ENCODE assay signal across 21 cellular contexts in the genomic region with DNA sequence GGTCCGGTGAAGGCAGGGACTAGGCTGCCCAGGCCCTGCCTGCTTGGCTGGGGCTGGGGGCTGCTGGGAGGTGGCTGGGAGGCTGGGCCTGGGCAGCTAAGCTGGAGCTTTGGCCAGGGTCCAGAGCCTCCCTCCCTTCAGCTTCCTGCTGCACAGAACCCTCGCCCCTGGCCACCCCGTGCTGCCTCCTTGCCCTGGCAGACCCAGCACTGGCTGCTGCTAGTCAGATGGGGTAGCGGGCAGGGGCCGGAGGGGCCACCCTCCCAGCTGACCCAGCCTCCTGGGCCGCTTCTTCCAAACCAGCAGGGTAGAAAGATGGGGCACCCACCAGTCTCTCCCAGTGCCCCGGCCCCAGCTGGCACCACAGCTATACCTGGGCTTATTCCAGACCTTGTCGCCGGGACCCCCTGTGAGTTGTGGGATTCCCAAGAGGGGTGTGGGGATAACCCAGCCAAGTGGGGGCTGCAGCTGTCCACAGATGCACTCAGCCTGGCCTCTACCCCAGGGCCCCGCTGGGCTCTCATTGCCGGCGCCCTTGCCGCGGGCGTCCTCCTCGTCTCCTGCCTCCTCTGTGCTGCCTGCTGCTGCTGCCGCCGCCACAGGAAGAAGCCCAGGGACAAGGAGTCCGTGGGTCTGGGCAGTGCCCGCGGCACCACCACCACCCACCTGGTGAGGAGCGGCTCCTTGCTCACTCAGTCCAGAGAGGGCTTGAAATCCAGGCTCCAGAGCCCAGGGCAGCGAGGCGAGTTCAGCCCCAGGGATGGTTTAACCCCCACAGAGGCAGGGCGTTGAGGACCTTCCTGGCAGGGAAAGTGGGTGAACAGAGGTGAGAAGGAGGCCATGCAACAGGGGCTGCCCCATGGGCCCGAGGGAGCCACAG. TPM values are rescaled to one million over a fixed set of nuclear protein-coding genes. Genes with fewer than 3 reads are reported as not detected.
DNase-seq lines count a peak whose midpoint lies in the region; ATAC-seq and TF ChIP-seq lines count a peak whose summit lies in the region.
"Had no signal": no experiment of that assay in that cellular context is flagged by ENCODE, and none has a peak within 500 bp of the region (broad histone marks: within the 10 kb centered on the region; RNA-seq: fewer than 3 reads in every experiment).

SYT8 (plus strand) TSS at position 200 of the 880 bp plus-strand sequence; CDS start at position 316, 116 bp downstream.

- H3K4me1 Mint-ChIP-seq in brain = peaks cover 32% of the 10 kb centered on the region
- H3K4me1 Mint-ChIP-seq: endodermal cell had no signal

- 52 to 59% methylated on average over 18 to 22 of the region's 26 CpGs for WGBS in lower leg skin, 2 donors
- 78 to 85% (median 80%) methylated on average over 22 to 26 of the region's 26 CpGs for WGBS in stomach, 5 donors

- no peaks in the 10 kb centered on the region for H3K36me3 ChIP-seq in stomach
- H3K36me3 ChIP-seq: brain microvascular endothelial cell had no signal

- H3K4me1 ChIP-seq in stomach = peaks cover 32 to 73% (median 56%) of the 10 kb centered on the region in 4 donors

- no peak for ATAC-seq in HG02870 (IDR thresholded peaks at IDR 0.05; ENCODE audit: unreplicated experiment)
- ATAC-seq: activated CD8-positive, alpha-beta T cell treated with anti-CD3 and anti-CD28 coated beads, Interleukin-2, amount 10 ng/mL, durations not matched to agents 7 days and 5 days; natural killer cell; stimulated activated memory B cell treated with anti-CD40 and anti-IgM and Interleukin-4, amounts not matched to agents 10 μg/mL and 1 μg/mL and 100 μg/mL, for 72 hours had no signal

- intact Hi-C loops in lower leg skin (cut with DNase I; ENCODE audit: low total_unique reads) = loop anchor here (5.0 kb wide), 1 partner anchor 143 kb away; no protein-coding TSS in a partner anchor
- intact Hi-C loops in stomach (cut with DNase I; ENCODE audit: low total_unique reads) = loop anchor here (5.0 kb wide), 1 partner anchor 317 kb away; no protein-coding TSS in a partner anchor
- intact Hi-C loops in dorsolateral prefrontal cortex (cut with DNase I) = loop anchor here (5.0 kb wide), 3 partner anchors 88 to 317 kb away; no protein-coding TSS in a partner anchor

- no peaks in the 10 kb centered on the region for H3K9me3 Mint-ChIP-seq in brain
- H3K9me3 Mint-ChIP-seq: CD8-positive, alpha-beta memory T cell; endodermal cell; natural killer cell; stimulated activated memory B cell treated with anti-CD40 and anti-IgM and Interleukin-4, amounts not matched to agents 10 μg/mL and 1 μg/mL and 100 μg/mL, for 72 hours had no signal

- H3K27me3 Mint-ChIP-seq in brain = peaks cover 6% of the 10 kb centered on the region

- no peak for TF ChIP-seq CTCF in brain (conservative IDR thresholded peaks at IDR 0.05)
- TF ChIP-seq CTCF in lower leg skin (IDR thresholded peaks at IDR 0.05) = no peak
- no peak for TF ChIP-seq CTCF in stomach (IDR thresholded peaks at IDR 0.05)
- no peak for TF ChIP-seq CTCF in dorsolateral prefrontal cortex (IDR thresholded peaks at IDR 0.05 in 54 of 56, conservative IDR thresholded peaks at IDR 0.05 in 2 of 56; ENCODE audit: low read depth in 1 of 56, partially characterized antibody in 56 of 56)

- H3K27me3 ChIP-seq in stomach (peaks cover 0 to 28% (median 0%) of the 10 kb centered on the region in 3 donors), dorsolateral prefrontal cortex (no peaks in the 10 kb centered on the region)
- H3K27me3 ChIP-seq: brain microvascular endothelial cell had no signal

- no peak within 1 kb of the TSS for H3K4me3 Mint-ChIP-seq in brain
- H3K4me3 Mint-ChIP-seq: activated CD8-positive, alpha-beta T cell treated with anti-CD3 and anti-CD28 coated beads, Interleukin-2, amount 10 ng/mL, durations not matched to agents 7 days and 5 days; CD8-positive, alpha-beta memory T cell; endodermal cell; natural killer cell; stimulated activated memory B cell treated with anti-CD40 and anti-IgM and Interleukin-4, amounts not matched to agents 10 μg/mL and 1 μg/mL and 100 μg/mL, for 72 hours had no signal

- H3K4me3 ChIP-seq in lower leg skin (ENCODE audit: low read depth, poor library complexity, severe bottlenecking) (no peak within 1 kb of the TSS), stomach (no peak within 1 kb of the TSS), dorsolateral prefrontal cortex (no peak within 1 kb of the TSS)

- no peaks in the 10 kb centered on the region for H3K36me3 Mint-ChIP-seq in brain
- H3K36me3 Mint-ChIP-seq: CD8-positive, alpha-beta memory T cell; natural killer cell; stimulated activated memory B cell treated with anti-CD40 and anti-IgM and Interleukin-4, amounts not matched to agents 10 μg/mL and 1 μg/mL and 100 μg/mL, for 72 hours had no signal

- no peak for TF ChIP-seq EP300 in stomach (IDR thresholded peaks at IDR 0.05)

- DNase-seq in NCI-H2196 (lab: John Stamatoyannopoulos, UW; ENCODE audit: unreplicated experiment) (peak; percentile 33), NCI-H2196 treated with DMSO at 0.1 percent for 48 hours (lab: John Stamatoyannopoulos, UW; ENCODE audit: unreplicated experiment) (no peak), lower leg skin (ENCODE audit: low spot score in 2 of 2) (no peak), stomach (peak; percentile 48), caudate nucleus (lab: John Stamatoyannopoulos, UW) (no peak), dorsolateral prefrontal cortex (no peak)
- DNase-seq: activated CD8-positive, alpha-beta T cell treated with anti-CD3 and anti-CD28 coated beads, Interleukin-2, amount 10 ng/mL, durations not matched to agents 7 days and 5 days; activated gamma-delta T cell; brain microvascular endothelial cell; endodermal cell; Kasumi-1; natural killer cell; NCI-H1694 treated with DMSO at 0.1 percent for 48 hours had no signal

- TF ChIP-seq POLR2A in lower leg skin (IDR thresholded peaks at IDR 0.05) = no peak
- no peak for TF ChIP-seq POLR2A in stomach (IDR thresholded peaks at IDR 0.05)

- no peaks in the 10 kb centered on the region for H3K9me3 ChIP-seq in stomach

- peak within 1 kb of the TSS in 3 of 5 experiments; percentile 79 to 92 (median 92) for H3K27ac Mint-ChIP-seq in brain
- H3K27ac Mint-ChIP-seq: activated CD8-positive, alpha-beta T cell treated with anti-CD3 and anti-CD28 coated beads, Interleukin-2, amount 10 ng/mL, durations not matched to agents 7 days and 5 days; CD8-positive, alpha-beta memory T cell; endodermal cell; natural killer cell; stimulated activated memory B cell treated with anti-CD40 and anti-IgM and Interleukin-4, amounts not matched to agents 10 μg/mL and 1 μg/mL and 100 μg/mL, for 72 hours had no signal

- H3K27ac ChIP-seq in stomach = peak within 1 kb of the TSS; percentile 75 to 86 (median 84)
- no peak within 1 kb of the TSS for H3K27ac ChIP-seq in caudate nucleus (ENCODE audit: low read depth, low read length)
- no peak within 1 kb of the TSS for H3K27ac ChIP-seq in dorsolateral prefrontal cortex
- H3K27ac ChIP-seq: 22Rv1, brain microvascular endothelial cell, HL-60 had no signal

RNA-seq across cellular contexts. Expression of gene SYT8, which starts in this region (rescaled TPM):
- polyA plus RNA-seq in brain (ENCODE audit: insufficient read depth, low read depth, low replicate concordance) (not detected), stomach (10 to 100 TPM in 1 of 3 donors, 1 to 10 TPM in 2; 1.7 to 77.3 (median 3.7) TPM)
- total RNA-seq in lower leg skin (100 to 1,000 TPM in 3 of 4 donors, 10 to 100 TPM in 1; 74.1 to 177 (median 106) TPM), stomach (10 to 100 TPM in 1 of 5 donors, 1 to 10 TPM in 1, under 1 TPM in 3; 0.72 to 13.4 (median 0.92) TPM), dorsolateral prefrontal cortex (1 to 10 TPM in 2 of 120 experiments, under 1 TPM in 1, not detected in 117; 0.29 to 2.8 (median 2.4) TPM)
- total RNA-seq: activated CD8-positive, alpha-beta T cell treated with anti-CD3 and anti-CD28 coated beads, Interleukin-2, amount 10 ng/mL, durations not matched to agents 7 days and 5 days; CD8-positive, alpha-beta memory T cell; endodermal cell; glomerular endothelial cell; natural killer cell; SK-MEL-5 had no signal
- polyA plus RNA-seq: CD8-positive, alpha-beta memory T cell had no signal

Comparison
In these comparisons a context has a peak if more than half of its experiments do, and no peak if none do; other contexts are left out.
1. RNA of gene SYT8 (total RNA-seq): 74.1 to 177 TPM in lower leg skin; 0.72 to 13.4 TPM in stomach and 0.29 to 2.8 TPM in dorsolateral prefrontal cortex; every median in the first group is over 4 times any median in the second.
2. DNase-seq: peak in NCI-H2196 (single experiment) and stomach (single experiment); none in NCI-H2196 treated with DMSO at 0.1 percent for 48 hours (single experiment), lower leg skin (0 of 2), caudate nucleus (0 of 61) and dorsolateral prefrontal cortex (0 of 10).
3. H3K27ac ChIP-seq: peak in stomach (5 of 5); none in caudate nucleus (single experiment) and dorsolateral prefrontal cortex (0 of 59).